ENCODE assay signal across 29 cellular contexts in genomic region chr5:101370240-101370639, GRCh38.
DNase-seq lines count a peak whose midpoint lies in the region; ATAC-seq and TF ChIP-seq lines count a peak whose summit lies in the region.
"Had no signal": no experiment of that assay in that cellular context is flagged by ENCODE, and none has a peak within 500 bp of the region (broad histone marks: within the 10 kb centered on the region; RNA-seq: fewer than 3 reads in every experiment).

No MANE protein-coding gene starts in this region.

- H3K18ac ChIP-seq in neuronal stem cell (ENCODE audit: low read length), result no peak overlapping the region

- TF ChIP-seq CTCF in OCI-LY3 (IDR thresholded peaks at IDR 0.05; ENCODE audit: low read depth, low read length), result no peak
- TF ChIP-seq CTCF in fibroblast of mammary gland (conservative IDR thresholded peaks at IDR 0.05; ENCODE audit: control insufficient read depth, insufficient read depth, low read depth, low read length), result no peak

- H3K4me2 ChIP-seq in OCI-LY3 (ENCODE audit: low read length) (peak overlapping the region; percentile 55), neuronal stem cell (ENCODE audit: insufficient read depth, low read length, poor library complexity, severe bottlenecking) (no peak overlapping the region)
- H3K4me2 ChIP-seq: A549 had no signal

- no CpG with 5 or more reads among the region's 6 CpGs for WGBS in neuronal stem cell (ENCODE audit: extremely low coverage in 2 of 2, insufficient read length in 2 of 2, insufficient replicate concordance in 1 of 2), 2 donors

- H3K27ac ChIP-seq in OCI-LY3 (ENCODE audit: low read length) (no peak overlapping the region), neuronal stem cell (replicated peaks; ENCODE audit: low read length) (no peak overlapping the region)
- H3K27ac ChIP-seq: A549, breast epithelium, epithelial cell of prostate, heart right ventricle, spleen, upper lobe of left lung, WERI-Rb-1 had no signal

- no peaks in the 10 kb centered on the region for H4K20me1 ChIP-seq in OCI-LY3 (ENCODE audit: insufficient read depth, low read length)

- H3K36me3 ChIP-seq in OCI-LY3 (replicated peaks; ENCODE audit: low read depth, low read length) (no peaks in the 10 kb centered on the region), neuronal stem cell (replicated peaks in 1 of 2; ENCODE audit: control insufficient read depth in 2 of 2, insufficient read depth in 2 of 2, low read length in 2 of 2) (no peaks in the 10 kb centered on the region)
- H3K36me3 ChIP-seq: breast epithelium, HAP-1, heart right ventricle, spleen, upper lobe of left lung, WERI-Rb-1 had no signal

- no peak overlapping the region for H2BK15ac ChIP-seq in neuronal stem cell (ENCODE audit: low read length)

- H3K9ac ChIP-seq in OCI-LY3 (ENCODE audit: low read length) (no peak overlapping the region), neuronal stem cell (ENCODE audit: low read depth, low read length, poor library complexity) (no peak overlapping the region)

- no peak overlapping the region for H2AK5ac ChIP-seq in neuronal stem cell (ENCODE audit: low read depth, low read length)

- H3K4me3 ChIP-seq in OCI-LY3 (ENCODE audit: low read length) (peak overlapping the region; percentile 53), fibroblast of mammary gland (ENCODE audit: control insufficient read depth, low read depth, low read length) (peak overlapping the region; percentile 14), neuronal stem cell (ENCODE audit: low read length in 2 of 2) (no peak overlapping the region)
- H3K4me3 ChIP-seq: A549, HAP-1, spleen, upper lobe of left lung had no signal

- peak overlapping the region; percentile 2; the same call in 1 of the 2 replicates for H2AFZ ChIP-seq in OCI-LY3 (ENCODE audit: low read depth, low read length)
- H2AFZ ChIP-seq in neuronal stem cell (ENCODE audit: low read length), result peak overlapping the region; percentile 57

- H3K23ac ChIP-seq in neuronal stem cell (ENCODE audit: low read depth, low read length, poor library complexity), result no peak overlapping the region

- no peak overlapping the region for H3K4ac ChIP-seq in neuronal stem cell (ENCODE audit: low read length)

- H2BK12ac ChIP-seq in neuronal stem cell (ENCODE audit: low read length), result no peak overlapping the region

- no peaks in the 10 kb centered on the region for H3K79me1 ChIP-seq in neuronal stem cell (ENCODE audit: low read depth, low read length)

- H3K79me2 ChIP-seq in OCI-LY3 (ENCODE audit: low read length), result no peaks in the 10 kb centered on the region

- no peak overlapping the region for H3K14ac ChIP-seq in neuronal stem cell (ENCODE audit: low read length)

- no peak overlapping the region for H2BK5ac ChIP-seq in neuronal stem cell (ENCODE audit: low read length)

- H3K27me3 ChIP-seq in OCI-LY3 (ENCODE audit: low read depth, low read length) (no peaks in the 10 kb centered on the region), neuronal stem cell (ENCODE audit: control insufficient read depth in 3 of 3, insufficient read depth in 3 of 3, low read depth in 1 of 3, low read length in 3 of 3) (no peaks in the 10 kb centered on the region)
- H3K27me3 ChIP-seq: breast epithelium, heart right ventricle, spleen, upper lobe of left lung had no signal

- H4K91ac ChIP-seq in neuronal stem cell (ENCODE audit: low read depth, low read length, poor library complexity), result no peak overlapping the region

- ATAC-seq in GM19395 (IDR thresholded peaks at IDR 0.05; ENCODE audit: unreplicated experiment), result no peak
- ATAC-seq: A549, heart right ventricle had no signal

- H3K4me1 ChIP-seq in OCI-LY3 (ENCODE audit: low read length) (peaks cover 5% of the 10 kb centered on the region), neuronal stem cell (ENCODE audit: control insufficient read depth in 2 of 2, insufficient read depth in 1 of 2, low read depth in 1 of 2, low read length in 2 of 2) (peaks cover 0 to 9% of the 10 kb centered on the region in 2 donors)
- H3K4me1 ChIP-seq: A549, breast epithelium, HAP-1, heart right ventricle, spleen, upper lobe of left lung had no signal

- peak; percentile 5 for DNase-seq in ACHN
- DNase-seq in fibroblast of mammary gland (ENCODE audit: low read depth), result peak; percentile 15
- no peak for DNase-seq in neuronal stem cell (ENCODE audit: low spot score)
- no peak for DNase-seq in NCI-H345 treated with DMSO at 0.1 percent for 48 hours (lab: John Stamatoyannopoulos, UW; ENCODE audit: unreplicated experiment)
- no peak for DNase-seq in D341Med (ENCODE audit: low spot score)
- DNase-seq in stimulated activated CD4-positive, alpha-beta T cell treated with anti-CD3 and anti-CD28 coated beads, Interleukin-15, amount 100 ng/mL, for 24 hours, result no peak
- DNase-seq: activated CD4-positive, alpha-beta T cell treated with anti-CD3 and anti-CD28 coated beads, Interleukin-2, amount 50 U/mL, for 4 hours; activated naive CD4-positive, alpha-beta T cell treated with anti-CD3 and anti-CD28 coated beads for 36 hours; DND-41; effector CD4-positive, alpha-beta T cell; foreskin fibroblast; heart right ventricle; mammary epithelial cell; NCI-H1092 treated with DMSO at 0.1 percent for 48 hours; NCI-H187 treated with DMSO at 0.1 percent for 48 hours; NCI-H446 treated with DMSO at 0.1 percent for 48 hours; occipital lobe; Right ventricle myocardium superior; spleen; stimulated activated CD4-positive, alpha-beta T cell treated with anti-CD3 and anti-CD28 coated beads, Interleukin-2, amount 100 ng/mL, for 48 hours; T-helper 9 cell; upper lobe of left lung; WERI-Rb-1 had no signal

- H3K9me3 ChIP-seq in OCI-LY3 (ENCODE audit: insufficient read depth, low read length) (no peaks in the 10 kb centered on the region), neuronal stem cell (replicated peaks in 1 of 2; ENCODE audit: control insufficient read depth in 2 of 2, insufficient read depth in 1 of 2, low read depth in 1 of 2, low read length in 2 of 2) (peaks cover 1 to 4% of the 10 kb centered on the region in 2 donors)
- H3K9me3 ChIP-seq: A549, breast epithelium, HAP-1, heart right ventricle, spleen, upper lobe of left lung had no signal

- no peak overlapping the region for H2BK120ac ChIP-seq in neuronal stem cell (ENCODE audit: low read depth, low read length)

- no peak overlapping the region for H4K8ac ChIP-seq in neuronal stem cell (ENCODE audit: low read depth, low read length)

- in situ Hi-C loops in ACHN (cut with HindIII; ENCODE audit: low pct_ligation_motif_present, low pct_unique_long_range_greater_than_20kb, low sequenced_read_pairs), result no loop called here

Comparison
In these comparisons a context has a peak if more than half of its experiments do, and no peak if none do; other contexts are left out.
1. DNase-seq: peak in ACHN (single experiment) and fibroblast of mammary gland (single experiment); none in neuronal stem cell (single experiment), NCI-H345 treated with DMSO at 0.1 percent for 48 hours (single experiment), D341Med (single experiment) and stimulated activated CD4-positive, alpha-beta T cell treated with anti-CD3 and anti-CD28 coated beads, Interleukin-15, amount 100 ng/mL, for 24 hours (single experiment).
2. H3K4me3 ChIP-seq: peak in OCI-LY3 (single experiment) and fibroblast of mammary gland (single experiment); none in neuronal stem cell (0 of 2).